ENCODE assay signal across 9 cellular contexts in the genomic region with DNA sequence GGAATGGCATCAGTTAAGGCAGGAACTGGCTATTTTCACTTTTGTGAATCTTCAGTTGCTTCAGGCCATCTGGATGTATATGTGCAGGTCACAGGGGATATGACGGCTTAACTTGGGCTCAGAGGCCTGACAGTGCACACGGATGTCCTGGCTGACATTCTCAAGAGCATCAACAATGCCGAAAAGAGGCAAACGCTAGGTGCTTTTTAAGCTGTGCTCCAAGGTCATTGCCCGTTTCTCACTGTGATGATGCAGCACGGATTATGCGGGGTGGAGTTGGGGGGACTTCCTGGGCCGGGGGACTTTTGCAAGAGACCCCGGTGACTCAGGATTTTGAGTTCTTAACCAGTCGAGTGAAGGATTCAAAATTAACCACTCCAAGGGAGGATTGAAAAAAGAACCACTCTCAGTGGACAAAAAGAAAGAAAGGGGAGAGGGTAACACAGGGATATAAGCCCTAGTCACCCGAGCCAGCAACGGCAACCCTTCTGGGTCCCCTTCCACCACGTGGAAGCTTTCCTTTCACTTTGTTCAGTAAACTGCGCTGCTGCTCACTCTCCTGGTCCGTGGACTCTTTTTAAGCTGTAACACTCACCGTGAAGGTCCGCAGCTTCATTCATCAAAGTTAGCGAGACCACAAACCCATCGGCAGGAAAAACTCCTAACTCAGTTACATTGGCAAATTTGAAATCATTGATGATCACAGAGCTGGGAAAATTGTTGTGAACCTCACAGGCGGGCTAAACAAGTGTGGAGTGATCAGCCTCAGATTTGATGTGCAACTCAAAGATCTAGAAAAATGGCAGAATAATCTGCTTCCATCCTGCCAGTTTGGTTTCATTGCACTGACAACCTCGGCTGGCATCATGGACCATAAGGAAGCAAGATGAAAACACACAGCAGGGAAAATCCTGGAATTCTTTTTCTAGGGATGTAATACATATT.
A peak's percentile ranks its signal among the peaks of the same experiment; 100 is the strongest.
DNase-seq lines count a peak whose midpoint lies in the region; ATAC-seq, FAIRE-seq and TF ChIP-seq lines count a peak whose summit lies in the region.
"Had no signal": no experiment of that assay in that cellular context is flagged by ENCODE, and none has a peak within 500 bp of the region (broad histone marks: within the 10 kb centered on the region; RNA-seq: fewer than 3 reads in every experiment).

No MANE protein-coding gene starts in this region.

- RAD21 ChIA-PET in GM12878 (lab: Charles Lee; ENCODE audit: unreplicated experiment): interaction anchor here (0.9 to 1.9 kb wide), 4 partner anchors 10 to 256 kb away, joined by 4 to 6 read pairs (median 4); no protein-coding TSS in a partner anchor

- peak overlapping the region; percentile 75 for H3K4me2 ChIP-seq in GM12878 (ENCODE audit: control insufficient read depth, insufficient read depth)

- H2AFZ ChIP-seq in GM12878 (ENCODE audit: control insufficient read depth, low read depth, low read length): no peak overlapping the region

- no peak for TF ChIP-seq RAD21 in GM12878 (IDR thresholded peaks at IDR 0.05; ENCODE audit: insufficient read depth, low read depth, low read length)

- peak overlapping the region; percentile 64 for H3K4me3 Mint-ChIP-seq in natural killer cell treated with Interleukin-12 subunit alpha and Interleukin-12 subunit beta and Interleukin-15 and Interleukin-18, amount 100 ng/mL, for 72 hours

- ATAC-seq in GM12878 (peak; percentile 66), HG03442 (IDR thresholded peaks at IDR 0.05; ENCODE audit: unreplicated experiment) (no peak)
- ATAC-seq in natural killer cell treated with Interleukin-12 subunit alpha and Interleukin-12 subunit beta and Interleukin-15 and Interleukin-18, amount 100 ng/mL, for 72 hours: peak; percentile 20 to 63

- peak overlapping the region; percentile 51 for H3K4me3 ChIP-seq in GM12878

- peaks cover 48 to 54% of the 10 kb centered on the region in 2 donors for H3K4me1 Mint-ChIP-seq in natural killer cell treated with Interleukin-12 subunit alpha and Interleukin-12 subunit beta and Interleukin-15 and Interleukin-18, amount 100 ng/mL, for 72 hours (ENCODE audit: low read depth in 2 of 2)

- H3K27me3 ChIP-seq in GM12878 (replicated peaks in 1 of 2; ENCODE audit: control insufficient read depth in 2 of 2, insufficient read depth in 2 of 2, low read length in 1 of 2): no peaks in the 10 kb centered on the region

- no peak for FAIRE-seq in GM12878 (lab: Jason Lieb, UNC)
- FAIRE-seq: keratinocyte had no signal

- peak overlapping the region in 1 of 2 donors; percentile 71 for H3K27ac Mint-ChIP-seq in natural killer cell treated with Interleukin-12 subunit alpha and Interleukin-12 subunit beta and Interleukin-15 and Interleukin-18, amount 100 ng/mL, for 72 hours

- H3K36me3 ChIP-seq in GM12878 (ENCODE audit: control insufficient read depth in 2 of 2, insufficient read depth in 2 of 2, low read length in 1 of 2): peaks cover 0 to 3% of the 10 kb centered on the region in 2 experiments; a peak in 1 of 4 replicates

- no peaks in the 10 kb centered on the region for H3K9me3 Mint-ChIP-seq in natural killer cell treated with Interleukin-12 subunit alpha and Interleukin-12 subunit beta and Interleukin-15 and Interleukin-18, amount 100 ng/mL, for 72 hours

- no peak for TF ChIP-seq POLR2A in GM12878 (IDR thresholded peaks at IDR 0.05; ENCODE audit: low read depth, low read length)

- intact Hi-C loops in GM12878 (cut with micrococcal nuclease; ENCODE audit: unreplicated experiment): loop anchor here (10.0 kb wide), 1 partner anchor 282 kb away; no protein-coding TSS in a partner anchor

- peak overlapping the region; percentile 12; the same call in 1 of the 2 replicates for H3K9ac ChIP-seq in GM12878 (ENCODE audit: control insufficient read depth, insufficient read depth, low read length)

- 49% methylated on average over 21 of the region's 21 CpGs for whole genome bisulfite sequencing in GM12878 (ENCODE audit: insufficient coverage, insufficient replicate concordance, low lambda C conversion rate, missing lambda C conversion rate)

- no peak for TF ChIP-seq CTCF in GM12878 (IDR thresholded peaks at IDR 0.05 in 2 of 3, conservative IDR thresholded peaks at IDR 0.05 in 1 of 3; ENCODE audit: control insufficient read depth in 2 of 3, extremely low read depth in 1 of 3, insufficient read depth in 1 of 3, low read depth in 3 of 3, low read length in 3 of 3)
- no peak for TF ChIP-seq CTCF in RWPE1 (conservative IDR thresholded peaks at IDR 0.05; ENCODE audit: low read depth)

- CTCF ChIA-PET in GM12878 (lab: Yijun Ruan, JAX) (interaction anchor here (1.0 to 2.9 kb wide), 4 partner anchors 9 to 41 kb away, joined by 4 to 11 read pairs (median 6); no protein-coding TSS in a partner anchor), RWPE1 (lab: Yijun Ruan, JAX) (interaction anchor here (0.7 kb wide), 1 partner anchor 344 kb away, joined by 4 read pairs; no protein-coding TSS in a partner anchor)

- H3K4me1 ChIP-seq in GM12878 (ENCODE audit: control insufficient read depth, insufficient read depth, low read length): peaks cover 47% of the 10 kb centered on the region

- no peaks in the 10 kb centered on the region; the same call in 1 of the 3 replicates for H3K9me3 ChIP-seq in GM12878 (replicated peaks; ENCODE audit: control insufficient read depth, insufficient read depth, low read length)

- H3K27ac ChIP-seq in GM12878 (ENCODE audit: control insufficient read depth, insufficient read depth) (peak overlapping the region; percentile 47; the same call in 1 of the 2 replicates), RWPE1 (no peak overlapping the region)

- DNase-seq in DMS53 treated with DMSO at 0.1 percent for 48 hours (lab: John Stamatoyannopoulos, UW; ENCODE audit: unreplicated experiment) (peak; percentile 15), NCI-H1092 (lab: John Stamatoyannopoulos, UW) (peak; percentile 50), GM12878 (ENCODE audit: low read depth, low spot score) (no peak), T-helper 9 cell (no peak), RWPE1 (ENCODE audit: low spot score) (no peak), dedifferentiated amniotic fluid mesenchymal stem cell (ENCODE audit: extremely low spot score) (no peak)
- no peak for DNase-seq in natural killer cell treated with Interleukin-12 subunit alpha and Interleukin-12 subunit beta and Interleukin-15 and Interleukin-18, amount 100 ng/mL, for 72 hours (ENCODE audit: low spot score)

- peaks cover 93% of the 10 kb centered on the region for H3K79me2 ChIP-seq in GM12878 (ENCODE audit: control insufficient read depth, insufficient read depth, low read length)

- no peak for TF ChIP-seq EP300 in GM12878 (IDR thresholded peaks at IDR 0.05; ENCODE audit: borderline replicate concordance in 1 of 2, control insufficient read depth in 1 of 2, low read depth in 2 of 2, low read length in 2 of 2)

- H3K27me3 Mint-ChIP-seq in natural killer cell treated with Interleukin-12 subunit alpha and Interleukin-12 subunit beta and Interleukin-15 and Interleukin-18, amount 100 ng/mL, for 72 hours: no peaks in the 10 kb centered on the region

- SMC1A ChIA-PET in GM12878 (lab: Charles Lee; ENCODE audit: uncharacterized antibody, unreplicated experiment): interaction anchor here (0.9 to 2.6 kb wide), 7 partner anchors 10 to 197 kb away, joined by 3 to 10 read pairs (median 3); no protein-coding TSS in a partner anchor

- H4K20me1 ChIP-seq in GM12878 (ENCODE audit: control insufficient read depth, insufficient read depth): no peaks in the 10 kb centered on the region; the same call in none of the 2 replicates

- POLR2A ChIA-PET in GM12878 (lab: Charles Lee): interaction anchor here (0.6 to 0.9 kb wide), 3 partner anchors 43 to 86 kb away, joined by 3 read pairs; no protein-coding TSS in a partner anchor
- POLR2A ChIA-PET in RWPE1 (lab: Yijun Ruan, JAX; ENCODE audit: low non-redundant PET): no interaction called here

- TSS peak; percentile 30 for BruUV-seq in GM12878 (replicated peaks; lab: Mats Ljungman, UMichigan)

- in situ Hi-C loops in GM12878 (cut with MboI): no loop called here

- H3K36me3 Mint-ChIP-seq in natural killer cell treated with Interleukin-12 subunit alpha and Interleukin-12 subunit beta and Interleukin-15 and Interleukin-18, amount 100 ng/mL, for 72 hours: no peaks in the 10 kb centered on the region

TF ChIP-seq in GM12878, 131 proteins besides CTCF, POLR2A, EP300 and RAD21:
- TF ChIP-seq MEF2B (IDR thresholded peaks at IDR 0.05; ENCODE audit: partially characterized antibody, poor library complexity, severe bottlenecking) (peak; percentile 9), CHD1 (IDR thresholded peaks at IDR 0.05; ENCODE audit: low read depth, low read length) (no peak), MXI1 (IDR thresholded peaks at IDR 0.05; ENCODE audit: low read depth, low read length) (peak; percentile 75)

Comparison
In these comparisons a context has a peak if more than half of its experiments do, and no peak if none do; other contexts are left out.
1. DNase-seq: peak in DMS53 treated with DMSO at 0.1 percent for 48 hours (single experiment) and NCI-H1092 (single experiment); none in GM12878 (single experiment), natural killer cell treated with Interleukin-12 subunit alpha and Interleukin-12 subunit beta and Interleukin-15 and Interleukin-18, amount 100 ng/mL, for 72 hours (single experiment), T-helper 9 cell (single experiment), RWPE1 (single experiment) and dedifferentiated amniotic fluid mesenchymal stem cell (single experiment).